ENCODE assay signal across 8 cellular contexts in the genomic region with DNA sequence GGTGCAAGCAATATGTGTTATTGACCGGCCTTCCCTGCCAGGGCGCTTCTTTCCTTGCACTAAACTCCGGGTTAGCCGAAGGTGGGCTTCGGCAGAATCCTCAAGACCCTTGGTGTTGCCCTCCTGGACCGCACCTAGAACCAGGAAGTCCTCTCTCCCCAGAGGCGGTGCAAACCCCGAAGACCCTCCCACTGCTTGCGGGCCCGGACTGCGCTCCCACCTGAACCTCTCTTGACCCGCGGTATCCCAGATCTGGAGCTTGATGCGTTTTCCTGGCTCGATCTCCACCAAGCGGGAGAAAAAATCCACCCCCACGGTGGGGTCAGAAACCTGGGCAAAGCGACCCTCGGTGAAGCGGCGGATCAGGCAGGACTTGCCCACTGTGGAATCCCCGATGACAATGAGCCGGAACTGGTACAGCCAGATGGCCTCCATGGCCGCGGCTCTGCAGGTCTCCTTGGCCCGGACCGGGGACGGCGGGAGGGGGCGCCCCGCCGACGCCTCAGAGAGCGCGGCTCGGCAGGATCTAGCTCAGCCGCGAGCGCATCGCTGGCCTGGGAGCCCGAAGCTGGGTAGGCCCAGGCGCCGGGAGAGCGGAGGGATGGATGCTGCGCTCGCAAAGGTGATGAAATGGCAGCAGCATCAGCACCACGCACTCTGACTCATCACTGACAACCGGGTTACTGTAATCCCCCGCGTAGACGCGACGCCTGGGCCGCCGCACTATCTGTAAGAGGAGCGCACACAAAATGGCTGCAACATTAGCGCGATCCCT. TPM values are rescaled to one million over a fixed set of nuclear protein-coding genes. Genes with fewer than 3 reads are reported as not detected.
DNase-seq lines count a peak whose midpoint lies in the region; ATAC-seq and TF ChIP-seq lines count a peak whose summit lies in the region.

A gene with protein sequence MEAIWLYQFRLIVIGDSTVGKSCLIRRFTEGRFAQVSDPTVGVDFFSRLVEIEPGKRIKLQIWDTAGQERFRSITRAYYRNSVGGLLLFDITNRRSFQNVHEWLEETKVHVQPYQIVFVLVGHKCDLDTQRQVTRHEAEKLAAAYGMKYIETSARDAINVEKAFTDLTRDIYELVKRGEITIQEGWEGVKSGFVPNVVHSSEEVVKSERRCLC (minus strand): TSS at position 638 of the 775 bp plus-strand sequence. CDS start 203 bp downstream, at position 435.

- DNase-seq in EL (peak; percentile 56), Karpas-422 (peak; percentile 83), left ventricle myocardium inferior (peak; percentile 39), psoas muscle (peak; percentile 37 to 70)
- DNase-seq in activated naive CD8-positive, alpha-beta T cell treated with anti-CD3 and anti-CD28 coated beads, Interleukin-2, amount 50 U/mL, for 16 hours (ENCODE audit: low read depth, low spot score), result peak; percentile 35

- H3K27ac ChIP-seq in Karpas-422 (ENCODE audit: low read length), result peak within 1 kb of the TSS; percentile 31; the same call in 1 of the 2 replicates
- peak within 1 kb of the TSS; percentile 10; the same call in 1 of the 2 replicates for H3K27ac ChIP-seq in SU-DHL-6 (ENCODE audit: low read depth, low read length)
- H3K27ac ChIP-seq in left ventricle myocardium inferior (replicated peaks), result no peak within 1 kb of the TSS
- no peak within 1 kb of the TSS for H3K27ac ChIP-seq in psoas muscle
- H3K27ac ChIP-seq in urinary bladder (ENCODE audit: low read depth), result no peak within 1 kb of the TSS

- no peaks in the 10 kb centered on the region for H4K20me1 ChIP-seq in Karpas-422 (ENCODE audit: insufficient read depth, low read depth, low read length)
- no peaks in the 10 kb centered on the region for H4K20me1 ChIP-seq in SU-DHL-6 (ENCODE audit: low read depth, low read length)

- peak within 1 kb of the TSS; percentile 89; the same call in 1 of the 2 replicates for H2AFZ ChIP-seq in Karpas-422 (ENCODE audit: low read length)
- H2AFZ ChIP-seq in SU-DHL-6 (ENCODE audit: low read depth, low read length, severe bottlenecking), result peak within 1 kb of the TSS; percentile 84

- no peaks in the 10 kb centered on the region; the same call in 1 of the 2 replicates for H3F3A ChIP-seq in SU-DHL-6 (ENCODE audit: insufficient read depth)

- peak; percentile 79 for ATAC-seq in GM21786 (IDR thresholded peaks at IDR 0.05; ENCODE audit: unreplicated experiment)
- peak; percentile 34 to 80 (median 74) for ATAC-seq in psoas muscle

- H3K9me3 ChIP-seq in Karpas-422 (ENCODE audit: low read length) (peaks cover 6% of the 10 kb centered on the region; the same call in 1 of the 2 replicates), SU-DHL-6 (ENCODE audit: insufficient read depth, low read length) (no peaks in the 10 kb centered on the region), left ventricle myocardium inferior (replicated peaks) (no peaks in the 10 kb centered on the region), psoas muscle (peaks cover 6% of the 10 kb centered on the region)

- H3K79me2 ChIP-seq in Karpas-422 (ENCODE audit: low read length) (peaks cover 7% of the 10 kb centered on the region), SU-DHL-6 (ENCODE audit: insufficient read depth, low read length) (peaks cover 19% of the 10 kb centered on the region; the same call in 1 of the 2 replicates)

- peak within 1 kb of the TSS; percentile 83 for H3K9ac ChIP-seq in Karpas-422 (ENCODE audit: low read length)
- H3K9ac ChIP-seq in SU-DHL-6 (ENCODE audit: low read length), result peak within 1 kb of the TSS; percentile 74

- H3K36me3 ChIP-seq in Karpas-422 (ENCODE audit: insufficient read depth, low read length) (no peaks in the 10 kb centered on the region), SU-DHL-6 (ENCODE audit: low read length) (no peaks in the 10 kb centered on the region), left ventricle myocardium inferior (no peaks in the 10 kb centered on the region), psoas muscle (ENCODE audit: insufficient read depth in 1 of 2, low read depth in 1 of 2) (no peaks in the 10 kb centered on the region), urinary bladder (ENCODE audit: insufficient read depth) (no peaks in the 10 kb centered on the region)

- H3K4me1 ChIP-seq in Karpas-422 (ENCODE audit: low read length), result peaks cover 14% of the 10 kb centered on the region
- H3K4me1 ChIP-seq in left ventricle myocardium inferior, result peaks cover 7% of the 10 kb centered on the region
- no peaks in the 10 kb centered on the region for H3K4me1 ChIP-seq in psoas muscle
- no peaks in the 10 kb centered on the region for H3K4me1 ChIP-seq in urinary bladder (ENCODE audit: insufficient read depth)

- 0 out of 2 replicates have a peak, but pooled peaks cover 3% of the 10 kb centered on the region for H3K9me2 ChIP-seq in Karpas-422 (replicated peaks; ENCODE audit: insufficient read depth, low read length)
- no peaks in the 10 kb centered on the region for H3K9me2 ChIP-seq in SU-DHL-6 (replicated peaks; ENCODE audit: insufficient read depth, low read length)

- intact Hi-C loops in left ventricle myocardium inferior (cut with micrococcal nuclease) (no loop called here), psoas muscle (cut with DNase I) (no loop called here)

- H3K4me3 ChIP-seq in Karpas-422 (ENCODE audit: low read length), result peak within 1 kb of the TSS; percentile 81
- H3K4me3 ChIP-seq in SU-DHL-6 (ENCODE audit: insufficient read depth, low read length, poor library complexity, severe bottlenecking), result peak within 1 kb of the TSS; percentile 81
- H3K4me3 ChIP-seq in left ventricle myocardium inferior, result peak within 1 kb of the TSS; percentile 64
- H3K4me3 ChIP-seq in psoas muscle, result peak within 1 kb of the TSS; percentile 41
- H3K4me3 ChIP-seq in urinary bladder (ENCODE audit: low read depth, low read length), result peak within 1 kb of the TSS; percentile 37

- 2 to 24% (median 2%) methylated on average over 49 to 58 of the region's 58 CpGs for WGBS in psoas muscle, 3 donors
- WGBS in urinary bladder, result 2% methylated on average over 57 of the region's 58 CpGs

- H3K4me2 ChIP-seq in Karpas-422 (ENCODE audit: low read depth, low read length, poor library complexity, severe bottlenecking), result peak within 1 kb of the TSS; percentile 65
- H3K4me2 ChIP-seq in SU-DHL-6 (ENCODE audit: low read depth, low read length, poor library complexity, severe bottlenecking), result peak within 1 kb of the TSS; percentile 74

- TF ChIP-seq CTCF in SU-DHL-6 (IDR thresholded peaks at IDR 0.05; ENCODE audit: insufficient read depth, low read length, poor library complexity, severe bottlenecking), result no peak
- TF ChIP-seq CTCF in left ventricle myocardium inferior (IDR thresholded peaks at IDR 0.05; ENCODE audit: borderline replicate concordance), result no peak
- no peak for TF ChIP-seq CTCF in psoas muscle (IDR thresholded peaks at IDR 0.05)

- H3K27me3 ChIP-seq in Karpas-422 (ENCODE audit: low read length), result no peaks in the 10 kb centered on the region
- no peaks in the 10 kb centered on the region for H3K27me3 ChIP-seq in SU-DHL-6 (ENCODE audit: low read length)
- H3K27me3 ChIP-seq in left ventricle myocardium inferior (ENCODE audit: low read depth), result no peaks in the 10 kb centered on the region
- H3K27me3 ChIP-seq in psoas muscle (ENCODE audit: insufficient read depth in 3 of 3, low read length in 2 of 3), result no peaks in the 10 kb centered on the region

RNA-seq across cellular contexts. Expression of the gene that starts here (rescaled TPM):
- 9.7 and 14.3 TPM in 2 replicates for total RNA-seq in Karpas-422 (2014; rRNA removed; shearing (Covaris generic); ENCODE audit: low replicate concordance)
- total RNA-seq in left ventricle myocardium inferior, result 0.11 TPM
- not detected for total RNA-seq in psoas muscle
- polyA plus RNA-seq in psoas muscle, result under 1 TPM in 2 of 3 donors, not detected in 1; 0.01 to 0.03 TPM
- 1.4 TPM for total RNA-seq in urinary bladder
- polyA plus RNA-seq in urinary bladder, result 0.29 TPM

Comparison
In these comparisons a context has a peak if more than half of its experiments do, and no peak if none do; other contexts are left out.
1. Peak in DNase-seq and H3K4me3 ChIP-seq in left ventricle myocardium inferior; RNA of the gene not detected or under 1 TPM.
2. Peak in DNase-seq, ATAC-seq and H3K4me3 ChIP-seq in psoas muscle; RNA of the gene not detected or under 1 TPM.
3. H3K27ac ChIP-seq: peak in Karpas-422 (single experiment) and SU-DHL-6 (single experiment); none in left ventricle myocardium inferior (single experiment), psoas muscle (single experiment) and urinary bladder (single experiment).
4. Peak in every context shown above with its lines, with median percentiles within 50 percentile points of each other: DNase-seq and H3K4me3 ChIP-seq.